In genomic region chr6:130018292-130018829, GRCh38 we compare ENCODE assay signal across 8 cellular contexts. TPM values are rescaled to one million over a fixed set of nuclear protein-coding genes. Genes with fewer than 3 reads are reported as not detected.
DNase-seq lines count a peak whose midpoint lies in the region; ATAC-seq, FAIRE-seq and TF ChIP-seq lines count a peak whose summit lies in the region.

Gene L3MBTL3 (plus strand): TSS chr6:130018581. CDS start chr6:130042700, 24,119 bp downstream.

- peak within 1 kb of the TSS; percentile 96 for H3K4me3 Mint-ChIP-seq in GM23338

- peak within 1 kb of the TSS; percentile 90 for H3K27ac Mint-ChIP-seq in GM23338

- H4K20me1 ChIP-seq in GM23338 (replicated peaks; ENCODE audit: insufficient read depth): peaks cover 11% of the 10 kb centered on the region

- TF ChIP-seq EP300 in stomach (IDR thresholded peaks at IDR 0.05): no peak

- H3K4me2 ChIP-seq in GM23338: peak within 1 kb of the TSS; percentile 98

- H3K27me3 ChIP-seq in GM23338 (ENCODE audit: insufficient read depth) (peaks cover 7% of the 10 kb centered on the region), neuron (ENCODE audit: insufficient read depth, low read length) (no peaks in the 10 kb centered on the region), stomach (no peaks in the 10 kb centered on the region)

- 1% methylated on average over 29 of the region's 29 CpGs for whole genome bisulfite sequencing in stomach, 5 donors

- H3K9me3 ChIP-seq in neuron (ENCODE audit: low read length) (no peaks in the 10 kb centered on the region), stomach (no peaks in the 10 kb centered on the region)

- peak within 1 kb of the TSS; percentile 89 for H3K4me3 ChIP-seq in GM23338
- H3K4me3 ChIP-seq in neuron (ENCODE audit: low read length): peak within 1 kb of the TSS; percentile 85
- H3K4me3 ChIP-seq in stomach: peak within 1 kb of the TSS; percentile 82 to 88 (median 87)

- peaks cover 10% of the 10 kb centered on the region for H3K4me1 Mint-ChIP-seq in GM23338

- H3F3A ChIP-seq in GM23338 (replicated peaks; ENCODE audit: low read depth): 0 out of 2 replicates have a peak, but pooled peaks cover 8% of the 10 kb centered on the region

- H3K36me3 ChIP-seq in GM23338 (ENCODE audit: insufficient read depth) (no peaks in the 10 kb centered on the region), neuron (ENCODE audit: insufficient read depth, low read length) (no peaks in the 10 kb centered on the region), stomach (no peaks in the 10 kb centered on the region)

- no peak for FAIRE-seq in frontal cortex (lab: Jason Lieb, UNC)

- peaks cover 12% of the 10 kb centered on the region; the same call in 1 of the 2 replicates for H3K79me2 ChIP-seq in GM23338 (replicated peaks; ENCODE audit: insufficient read depth)

- peaks cover 4% of the 10 kb centered on the region; the same call in 2 of the 3 replicates for H3K36me3 Mint-ChIP-seq in GM23338 (ENCODE audit: low read depth)

- DNase-seq in DMS53 treated with DMSO at 0.1 percent for 48 hours (lab: John Stamatoyannopoulos, UW; ENCODE audit: unreplicated experiment): peak; percentile 68
- peak; percentile 88 for DNase-seq in GM23338 (ENCODE audit: low spot score)
- DNase-seq in LHCN-M2 (ENCODE audit: low read depth): peak; percentile 84
- DNase-seq in SK-MEL-5 (ENCODE audit: low read depth, low spot score): peak; percentile 80
- peak; percentile 62 to 86 (median 78) for DNase-seq in activated naive CD4-positive, alpha-beta T cell (lab: John Stamatoyannopoulos, UW)
- DNase-seq in frontal cortex (ENCODE audit: low spot score in 2 of 2): peak; percentile 67 to 72
- peak; percentile 91 for DNase-seq in stomach

- no peak for TF ChIP-seq POLR2A in stomach (IDR thresholded peaks at IDR 0.05)

- peaks cover 5% of the 10 kb centered on the region; the same call in 2 of the 3 replicates for H3K9me3 Mint-ChIP-seq in GM23338

- peaks cover 10% of the 10 kb centered on the region for H3K27me3 Mint-ChIP-seq in GM23338 (ENCODE audit: insufficient read depth, low read depth, poor library complexity)

- H3K27ac ChIP-seq in GM23338 (ENCODE audit: low read depth) (no peak within 1 kb of the TSS), stomach (peak within 1 kb of the TSS; percentile 66 to 89 (median 87))

- intact Hi-C loops in stomach (cut with DNase I; ENCODE audit: low total_unique reads): no loop called here

- H3K4me1 ChIP-seq in GM23338 (ENCODE audit: insufficient read depth) (peaks cover 8% of the 10 kb centered on the region), neuron (ENCODE audit: insufficient read depth, low read length) (peaks cover 9% of the 10 kb centered on the region), stomach (peaks cover 0 to 11% (median 8%) of the 10 kb centered on the region in 4 donors)

- peak; percentile 89 for ATAC-seq in GM23338

- TF ChIP-seq CTCF in GM23338 (conservative IDR thresholded peaks at IDR 0.05; ENCODE audit: low read depth in 2 of 2) (no peak), stomach (IDR thresholded peaks at IDR 0.05) (no peak)

- peak within 1 kb of the TSS; percentile 99 for H2AFZ ChIP-seq in GM23338
- H2AFZ ChIP-seq in neuron (ENCODE audit: low read depth, low read length): peak within 1 kb of the TSS; percentile 89

- H3K9me2 ChIP-seq in GM23338 (ENCODE audit: insufficient read depth): no peaks in the 10 kb centered on the region

- in situ Hi-C loops in SK-MEL-5 (cut with HindIII; ENCODE audit: low pct_unique_long_range_greater_than_20kb, low sequenced_read_pairs): no loop called here

TF ChIP-seq in GM23338, 12 proteins besides CTCF, POLR2A, EP300 and RAD21:
- TF ChIP-seq NANOG (IDR thresholded peaks at IDR 0.05; ENCODE audit: borderline replicate concordance) (no peak), POLR2AphosphoS5 (IDR thresholded peaks at IDR 0.05; ENCODE audit: low read depth) (0 out of 2 replicates have a peak, but pooled peaks have one; percentile 28)

RNA-seq across cellular contexts. Expression of gene L3MBTL3, which starts in this region (rescaled TPM):
- 11.2 and 12.1 TPM in 2 replicates for total RNA-seq in GM23338 (2014; rRNA removed; shearing (Covaris generic))
- polyA plus RNA-seq in GM23338 (2016; fragmentation: Nextera tagmentation; extraction: Ambion mirVana): 7.9 and 8.7 TPM in 2 replicates
- 5.9 and 7.0 TPM in 2 replicates for total RNA-seq in LHCN-M2 (2014; rRNA removed)
- 2.0 TPM for polyA plus RNA-seq in LHCN-M2 (2012)
- total RNA-seq in SK-MEL-5 (2014; rRNA removed; shearing (Covaris generic)): 4.9 and 6.8 TPM in 2 replicates
- 3.4 and 5.2 TPM in 2 replicates for polyA plus RNA-seq in SK-MEL-5 (2015; cell fraction: cytosol; rRNA removed)
- 7.3 and 8.4 TPM in 2 replicates for polyA plus RNA-seq in SK-MEL-5 (2015; cell fraction: nucleus; rRNA removed)
- total RNA-seq in frontal cortex: 46.1 TPM
- total RNA-seq in stomach: 10 to 100 TPM in 3 of 5 donors, 1 to 10 TPM in 1, not detected in 1; 3.1 to 51.9 (median 14.9) TPM
- polyA plus RNA-seq in stomach: 1 to 10 TPM; 1.8 to 2.7 (median 1.8) TPM
